26 cellular contexts compared by ENCODE assay signal in the genomic region with DNA sequence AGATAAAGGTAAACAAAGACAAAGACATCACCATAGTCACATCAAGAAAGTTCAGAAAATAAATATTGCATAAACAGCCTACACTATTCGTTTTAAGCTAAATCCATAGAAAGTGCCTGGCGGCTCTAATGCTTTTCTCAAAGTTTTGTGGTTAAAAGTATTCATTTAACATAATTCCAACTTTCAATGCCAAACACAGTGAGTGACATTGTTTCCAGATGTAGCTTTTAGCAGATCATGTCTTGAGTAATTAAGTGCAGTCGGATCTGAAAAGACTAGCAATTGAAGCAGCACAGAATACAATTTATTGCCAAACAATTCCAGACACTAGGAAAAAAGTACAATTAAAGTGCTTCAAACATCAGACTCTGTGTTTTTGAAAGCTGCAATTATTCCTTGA.
"Had no signal": no experiment of that assay in that cellular context is flagged by ENCODE, and none has a peak within 500 bp of the region (broad histone marks: within the 10 kb centered on the region; RNA-seq: fewer than 3 reads in every experiment).

No MANE protein-coding gene starts in this region.

- H3K4me2 ChIP-seq: neural progenitor cell had no signal

- FAIRE-seq: islet of Langerhans had no signal

- H3K9me3 ChIP-seq: esophagus muscularis mucosa, prostate gland, right lobe of liver, tibial artery, upper lobe of left lung, uterus had no signal

- H3K36me3 ChIP-seq: esophagus muscularis mucosa, neural progenitor cell, prostate gland, right lobe of liver, spleen, tibial artery, upper lobe of left lung, uterus had no signal

- H3K27ac ChIP-seq: coronary artery, dorsolateral prefrontal cortex, epithelial cell of prostate, esophagus muscularis mucosa, foreskin keratinocyte, neural progenitor cell, parathyroid adenoma, prostate gland, right lobe of liver, spleen, tibial artery, upper lobe of left lung, uterus had no signal

- H3K79me2 ChIP-seq: parathyroid adenoma had no signal

- H3K4me3 ChIP-seq: coronary artery, dorsolateral prefrontal cortex, esophagus muscularis mucosa, neural progenitor cell, prostate gland, right lobe of liver, spleen, tibial artery, upper lobe of left lung, uterus had no signal

- DNase-seq: dorsolateral prefrontal cortex; effector CD8-positive, alpha-beta T cell; foreskin keratinocyte; head of caudate nucleus; hippocampal formation; kidney glomerular epithelial cell; mammary epithelial cell; natural killer cell; nucleus accumbens; right lobe of liver; spleen; stimulated activated CD4-positive, alpha-beta T cell treated with anti-CD3 and anti-CD28 coated beads, Interleukin-15, amount 100 ng/mL, for 24 hours; stimulated activated CD4-positive, alpha-beta T cell treated with anti-CD3 and anti-CD28 coated beads, Interleukin-1b, Interleukin-23, amount 100 ng/mL, for 48 hours; stimulated activated CD4-positive, alpha-beta T cell treated with anti-CD3 and anti-CD28 coated beads, Interleukin-4, amount 100 ng/mL, for 24 hours; tibial artery; upper lobe of left lung; uterus had no signal

- ATAC-seq: foreskin keratinocyte; left lobe of liver; natural killer cell; right lobe of liver; stimulated activated memory B cell treated with anti-CD40 and anti-IgM and Interleukin-4, amounts not matched to agents 10 μg/mL and 1 μg/mL and 100 μg/mL, for 72 hours had no signal

- H3K27me3 ChIP-seq: dorsolateral prefrontal cortex, esophagus muscularis mucosa, foreskin keratinocyte, neural progenitor cell, right lobe of liver, spleen, tibial artery, upper lobe of left lung, uterus had no signal

- H2AFZ ChIP-seq: neural progenitor cell, parathyroid adenoma had no signal

- H3K4me1 ChIP-seq: esophagus muscularis mucosa, foreskin keratinocyte, neural progenitor cell, parathyroid adenoma, prostate gland, right lobe of liver, spleen, tibial artery, upper lobe of left lung, uterus had no signal
